In genomic region chr4:152679414-152680281, GRCh38 we compare ENCODE assay signal across 8 cellular contexts. TPM values are rescaled to one million over a fixed set of nuclear protein-coding genes. Genes with fewer than 3 reads are reported as not detected.
DNase-seq lines count a peak whose midpoint lies in the region; ATAC-seq, FAIRE-seq and TF ChIP-seq lines count a peak whose summit lies in the region.

A gene with protein sequence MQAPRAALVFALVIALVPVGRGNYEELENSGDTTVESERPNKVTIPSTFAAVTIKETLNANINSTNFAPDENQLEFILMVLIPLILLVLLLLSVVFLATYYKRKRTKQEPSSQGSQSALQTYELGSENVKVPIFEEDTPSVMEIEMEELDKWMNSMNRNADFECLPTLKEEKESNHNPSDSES (minus strand): TSS chr4:152679997. CDS start chr4:152679933, 64 bp downstream.

- peak; percentile 78 to 82 (median 81) for DNase-seq in CD4-positive, alpha-beta memory T cell
- peak in 1 of 2 experiments; percentile 24 for DNase-seq in SJSA1 (ENCODE audit: low read depth in 1 of 2, low spot score in 2 of 2)
- DNase-seq in activated naive CD4-positive, alpha-beta T cell treated with Interleukin-2 at 50 U/mL for 16 hours = peak; percentile 64
- peak; percentile 80 for DNase-seq in glutamatergic neuron
- DNase-seq in pancreas = peak; percentile 5 to 79 (median 38)
- peak; percentile 47 to 54 for DNase-seq in thyroid gland

- FAIRE-seq in pancreas (lab: Jason Lieb, UNC) = no peak

- ATAC-seq in GM19328 (IDR thresholded peaks at IDR 0.05; ENCODE audit: unreplicated experiment) (peak; percentile 70), HG03460 (IDR thresholded peaks at IDR 0.05; ENCODE audit: unreplicated experiment) (peak; percentile 70), pancreas (peak in 3 of 4 donors; percentile 82 to 88 (median 85))

- H3K27ac Mint-ChIP-seq in CD4-positive, alpha-beta memory T cell = peak within 1 kb of the TSS; percentile 90 to 98 (median 96)
- H3K27ac Mint-ChIP-seq in glutamatergic neuron (ENCODE audit: unreplicated experiment) = no peak within 1 kb of the TSS

- WGBS in pancreas, 2 donors = 11 to 12% methylated on average over 32 of the region's 32 CpGs
- 10 to 13% methylated on average over 32 of the region's 32 CpGs for WGBS in thyroid gland, 2 donors

- H3K9me3 Mint-ChIP-seq in CD4-positive, alpha-beta memory T cell = no peaks in the 10 kb centered on the region
- peaks cover 4% of the 10 kb centered on the region for H3K9me3 Mint-ChIP-seq in glutamatergic neuron (ENCODE audit: unreplicated experiment)

- H3K4me3 Mint-ChIP-seq in CD4-positive, alpha-beta memory T cell = peak within 1 kb of the TSS; percentile 91 to 97 (median 96)
- peak within 1 kb of the TSS; percentile 85 for H3K4me3 Mint-ChIP-seq in glutamatergic neuron (ENCODE audit: unreplicated experiment)

- peak within 1 kb of the TSS; percentile 69 for H3K27ac ChIP-seq in CD4-positive, alpha-beta memory T cell (ENCODE audit: low read depth, low read length)
- H3K27ac ChIP-seq in SJSA1 = no peak within 1 kb of the TSS
- H3K27ac ChIP-seq in pancreas = no peak within 1 kb of the TSS
- H3K27ac ChIP-seq in thyroid gland = no peak within 1 kb of the TSS

- H3K36me3 Mint-ChIP-seq in CD4-positive, alpha-beta memory T cell = peaks cover 9 to 13% of the 10 kb centered on the region in 2 donors
- no peaks in the 10 kb centered on the region for H3K36me3 Mint-ChIP-seq in glutamatergic neuron (ENCODE audit: unreplicated experiment)

- no peaks in the 10 kb centered on the region for H3K36me3 ChIP-seq in CD4-positive, alpha-beta memory T cell (ENCODE audit: insufficient read depth, low read length)
- H3K36me3 ChIP-seq in SJSA1 (no peaks in the 10 kb centered on the region), pancreas (no peaks in the 10 kb centered on the region), thyroid gland (no peaks in the 10 kb centered on the region)

- no peak for TF ChIP-seq POLR2A in thyroid gland (IDR thresholded peaks at IDR 0.05)

- no peaks in the 10 kb centered on the region for H3K27me3 ChIP-seq in CD4-positive, alpha-beta memory T cell (ENCODE audit: insufficient read depth, low read length)
- H3K27me3 ChIP-seq in SJSA1 (replicated peaks) (no peaks in the 10 kb centered on the region; the same call in 1 of the 2 replicates), pancreas (no peaks in the 10 kb centered on the region), thyroid gland (peaks cover 3% of the 10 kb centered on the region)

- H3K4me3 ChIP-seq in CD4-positive, alpha-beta memory T cell (ENCODE audit: low read length in 2 of 2) = peak within 1 kb of the TSS; percentile 30 to 62
- H3K4me3 ChIP-seq in SJSA1 (peak within 1 kb of the TSS; percentile 29), pancreas (peak within 1 kb of the TSS in 2 of 4 donors; percentile 24 to 46), thyroid gland (replicated peaks in 1 of 3) (peak within 1 kb of the TSS in 2 of 3 donors; percentile 3 to 50)

- no peaks in the 10 kb centered on the region for H3K27me3 Mint-ChIP-seq in CD4-positive, alpha-beta memory T cell
- H3K27me3 Mint-ChIP-seq in glutamatergic neuron (ENCODE audit: unreplicated experiment) = peaks cover 4% of the 10 kb centered on the region

- POLR2A ChIA-PET in CD4-positive, alpha-beta memory T cell (lab: Charles Lee; ENCODE audit: partially characterized antibody) = interaction anchor here (0.5 to 4.3 kb wide), 21 partner anchors 9 to 787 kb away, joined by 3 to 36 read pairs (median 3); partner anchors contain the start of genes ARFIP1, FBXW7, TIGD4 and TMEM131L

- no peak for TF ChIP-seq CTCF in glutamatergic neuron (IDR thresholded peaks at IDR 0.05; ENCODE audit: partially characterized antibody, unreplicated experiment)
- no peak for TF ChIP-seq CTCF in pancreas (IDR thresholded peaks at IDR 0.05)
- no peak for TF ChIP-seq CTCF in thyroid gland (IDR thresholded peaks at IDR 0.05)

- intact Hi-C loops in CD4-positive, alpha-beta memory T cell (cut with micrococcal nuclease) = loop anchor here (1.0 to 2.0 kb wide), 4 partner anchors 18 to 178 kb away; partner anchors contain the start of genes ARFIP1, FBXW7 and TIGD4
- intact Hi-C loops in pancreas (cut with DNase I) (no loop called here), thyroid gland (cut with DNase I) (no loop called here)

- no peaks in the 10 kb centered on the region for H3K9me3 ChIP-seq in CD4-positive, alpha-beta memory T cell (ENCODE audit: control insufficient read depth in 1 of 2, low read length in 2 of 2)
- H3K9me3 ChIP-seq in SJSA1 (replicated peaks) (no peaks in the 10 kb centered on the region), pancreas (no peaks in the 10 kb centered on the region), thyroid gland (no peaks in the 10 kb centered on the region)

- CTCF ChIA-PET in CD4-positive, alpha-beta memory T cell (lab: Charles Lee; ENCODE audit: partially characterized antibody) = interaction anchor here (0.7 to 3.7 kb wide), 8 partner anchors 25 to 179 kb away, joined by 3 to 21 read pairs (median 6); no protein-coding TSS in a partner anchor

- peaks cover 36 to 55% (median 47%) of the 10 kb centered on the region in 4 donors for H3K4me1 Mint-ChIP-seq in CD4-positive, alpha-beta memory T cell
- peaks cover 5% of the 10 kb centered on the region for H3K4me1 Mint-ChIP-seq in glutamatergic neuron (ENCODE audit: low read depth, unreplicated experiment)

- H3K4me1 ChIP-seq in CD4-positive, alpha-beta memory T cell (ENCODE audit: insufficient read depth, low read length) = peaks cover 47% of the 10 kb centered on the region
- H3K4me1 ChIP-seq in SJSA1 (replicated peaks) = peaks cover 14% of the 10 kb centered on the region
- H3K4me1 ChIP-seq in pancreas = no peaks in the 10 kb centered on the region
- no peaks in the 10 kb centered on the region for H3K4me1 ChIP-seq in thyroid gland

RNA-seq across cellular contexts. Expression of the gene that starts here (rescaled TPM):
- total RNA-seq in CD4-positive, alpha-beta memory T cell = 10 to 100 TPM; 35.2 to 38.6 TPM
- polyA plus RNA-seq in CD4-positive, alpha-beta memory T cell = 10 to 100 TPM; 41.9 to 46.7 TPM
- total RNA-seq in SJSA1 (2014; rRNA removed; shearing (Covaris generic)) = 0.22 and 0.37 TPM in 2 replicates
- total RNA-seq in glutamatergic neuron (ENCODE audit: unreplicated experiment) (0.22 TPM), pancreas (1 to 10 TPM in 2 of 6 donors, under 1 TPM in 4; 0.05 to 3.3 (median 0.72) TPM), thyroid gland (1 to 10 TPM in 1 of 4 donors, under 1 TPM in 3; 0.22 to 1.6 (median 0.42) TPM)
- polyA plus RNA-seq in pancreas = under 1 TPM; 0.12 to 0.15 TPM

Comparison
In these comparisons a context has a peak if more than half of its experiments do, and no peak if none do; other contexts are left out.
1. RNA of the gene that starts here (total RNA-seq): 35.2 to 38.6 TPM in CD4-positive, alpha-beta memory T cell; 0.05 to 3.3 TPM in pancreas, 0.22 to 1.6 TPM in thyroid gland, 0.22 to 0.37 TPM in SJSA1 and 0.22 TPM in glutamatergic neuron (single experiment); every median in the first group is over 4 times any median in the second.
2. RNA of the gene that starts here (polyA plus RNA-seq): 41.9 to 46.7 TPM in CD4-positive, alpha-beta memory T cell; 0.12 to 0.15 TPM in pancreas; every median in the first group is over 10 times any median in the second.
3. Peak in DNase-seq in glutamatergic neuron; RNA of the gene not detected or under 1 TPM.
4. Peak in every context shown above with its lines, with median percentiles within 50 percentile points of each other: ATAC-seq.